20 cellular contexts compared by ENCODE assay signal in genomic region chr2:55672630-55673029, GRCh38. TPM values are rescaled to one million over a fixed set of nuclear protein-coding genes. Genes with fewer than 3 reads are reported as not detected.
A peak's percentile ranks its signal among the peaks of the same experiment; 100 is the strongest.
DNase-seq lines count a peak whose midpoint lies in the region; ATAC-seq, FAIRE-seq and TF ChIP-seq lines count a peak whose summit lies in the region.
"Had no signal": no experiment of that assay in that cellular context is flagged by ENCODE, and none has a peak within 500 bp of the region (broad histone marks: within the 10 kb centered on the region; RNA-seq: fewer than 3 reads in every experiment).

No MANE protein-coding gene starts in this region.

- no peak overlapping the region for H3K27ac ChIP-seq in mesenchymal stem cell (ENCODE audit: low read length, poor library complexity, severe bottlenecking)
- H3K27ac ChIP-seq in CD8-positive, alpha-beta T cell (ENCODE audit: low read depth, low read length) = no peak overlapping the region
- H3K27ac ChIP-seq in kidney (ENCODE audit: low read depth in 2 of 2, low read length in 2 of 2) = no peak overlapping the region

- H3K9ac ChIP-seq in mesenchymal stem cell (ENCODE audit: low read length) (peak overlapping the region; percentile 57), kidney (ENCODE audit: low read length in 2 of 2) (no peak overlapping the region)

- TF ChIP-seq CTCF in CD8-positive, alpha-beta T cell (IDR thresholded peaks at IDR 0.05) = no peak
- no peak for TF ChIP-seq CTCF in kidney (IDR thresholded peaks at IDR 0.05; ENCODE audit: borderline replicate concordance, extremely low read depth, insufficient read depth)

- no peak for FAIRE-seq in kidney (lab: Jason Lieb, UNC)
- FAIRE-seq: H1, HTR-8/SVneo had no signal

- H2BK12ac ChIP-seq in mesenchymal stem cell (ENCODE audit: low read length in 2 of 2) = no peak overlapping the region

- no peak overlapping the region for H3K23ac ChIP-seq in mesenchymal stem cell (ENCODE audit: low read length in 2 of 2)

- no peak overlapping the region for H3K4me3 Mint-ChIP-seq in CD8-positive, alpha-beta T cell

- H3K27me3 ChIP-seq in mesenchymal stem cell (ENCODE audit: control insufficient read depth in 1 of 2, insufficient read depth in 1 of 2, low read length in 2 of 2) = no peaks in the 10 kb centered on the region
- H3K27me3 ChIP-seq in CD8-positive, alpha-beta T cell (ENCODE audit: insufficient read depth, low read length) = no peaks in the 10 kb centered on the region
- H3K27me3 ChIP-seq: MG63 had no signal

- H2BK5ac ChIP-seq in mesenchymal stem cell (ENCODE audit: low read depth, low read length, poor library complexity, severe bottlenecking) = no peak overlapping the region

- H3K9me3 ChIP-seq in mesenchymal stem cell (ENCODE audit: control insufficient read depth, low read length) (no peaks in the 10 kb centered on the region), kidney (ENCODE audit: control insufficient read depth in 1 of 2, low read length in 2 of 2) (no peaks in the 10 kb centered on the region)
- H3K9me3 ChIP-seq in CD8-positive, alpha-beta T cell (ENCODE audit: low read length) = no peaks in the 10 kb centered on the region
- H3K9me3 ChIP-seq: MG63 had no signal

- no CpG with 5 or more reads among the region's 3 CpGs for WGBS in mesenchymal stem cell

- no peak for ATAC-seq in CD8-positive, alpha-beta T cell

- H3K4me2 ChIP-seq in mesenchymal stem cell (ENCODE audit: low read length, poor library complexity, severe bottlenecking) = no peak overlapping the region

- peaks cover 14 to 47% of the 10 kb centered on the region in 2 experiments for H3K36me3 ChIP-seq in mesenchymal stem cell (ENCODE audit: control insufficient read depth in 1 of 2, insufficient read depth in 2 of 2, low read depth in 1 of 2, low read length in 2 of 2)
- H3K36me3 ChIP-seq in CD8-positive, alpha-beta T cell (ENCODE audit: insufficient read depth, low read length) = peaks cover 9% of the 10 kb centered on the region
- no peaks in the 10 kb centered on the region for H3K36me3 ChIP-seq in kidney (ENCODE audit: control insufficient read depth in 1 of 2, insufficient read depth in 2 of 2, low read length in 2 of 2)

- no peaks in the 10 kb centered on the region for H3K4me1 Mint-ChIP-seq in CD8-positive, alpha-beta T cell (ENCODE audit: low read depth)

- no peaks in the 10 kb centered on the region for H3K27me3 Mint-ChIP-seq in CD8-positive, alpha-beta T cell (ENCODE audit: low read depth)

- peaks cover 5% of the 10 kb centered on the region for H3K79me1 ChIP-seq in mesenchymal stem cell (replicated peaks; ENCODE audit: low read length, poor library complexity, severe bottlenecking)

- DNase-seq in AG08395 (ENCODE audit: low spot score) (peak; percentile 18), HS-5 (ENCODE audit: low read depth) (peak; percentile 18), dedifferentiated amniotic fluid mesenchymal stem cell (ENCODE audit: extremely low spot score) (peak; percentile 47), mesenchymal stem cell (no peak), kidney (no peak), dermis blood vessel endothelial cell (no peak), NCI-H2107 treated with DMSO at 0.1 percent for 48 hours (lab: John Stamatoyannopoulos, UW; ENCODE audit: unreplicated experiment) (no peak)
- no peak for DNase-seq in CD8-positive, alpha-beta T cell
- DNase-seq: 8988T, AML-193, KBM-7, MG63, NCI-H1105, NCI-H187, NCI-H2171, NCI-H446 treated with DMSO at 0.1 percent for 48 hours, NCI-H748 treated with DMSO at 0.1 percent for 48 hours, SHP77 treated with DMSO at 0.1 percent for 48 hours had no signal

- POLR2A ChIA-PET in CD8-positive, alpha-beta T cell (lab: Charles Lee) = no interaction called here

- H4K8ac ChIP-seq in mesenchymal stem cell (ENCODE audit: low read length) = no peak overlapping the region

- H2AK5ac ChIP-seq in mesenchymal stem cell (ENCODE audit: low read length, severe bottlenecking) = no peak overlapping the region

- H3K27ac Mint-ChIP-seq in CD8-positive, alpha-beta T cell = no peak overlapping the region

- H3K4me3 ChIP-seq in mesenchymal stem cell (ENCODE audit: insufficient read depth in 1 of 2, low read depth in 1 of 2, low read length in 2 of 2) (no peak overlapping the region), kidney (ENCODE audit: low read length in 2 of 2) (no peak overlapping the region)
- no peak overlapping the region for H3K4me3 ChIP-seq in CD8-positive, alpha-beta T cell (ENCODE audit: low read depth, low read length)
- H3K4me3 ChIP-seq: MG63 had no signal

- H3K4ac ChIP-seq in mesenchymal stem cell (ENCODE audit: low read depth in 1 of 2, low read length in 2 of 2) = no peak overlapping the region

- H4K91ac ChIP-seq in mesenchymal stem cell (ENCODE audit: low read length) = no peak overlapping the region

- intact Hi-C loops in CD8-positive, alpha-beta T cell (cut with DNase I, micrococcal nuclease) = no loop called here
- intact Hi-C loops in kidney (cut with DNase I) = no loop called here

- H3K9me3 Mint-ChIP-seq in CD8-positive, alpha-beta T cell = no peaks in the 10 kb centered on the region

- H3K4me1 ChIP-seq in mesenchymal stem cell (ENCODE audit: control insufficient read depth, insufficient read depth, low read depth, low read length) (no peaks in the 10 kb centered on the region), kidney (ENCODE audit: control insufficient read depth in 1 of 2, insufficient read depth in 1 of 2, low read depth in 1 of 2, low read length in 2 of 2) (no peaks in the 10 kb centered on the region)
- no peaks in the 10 kb centered on the region for H3K4me1 ChIP-seq in CD8-positive, alpha-beta T cell (ENCODE audit: insufficient read depth, low read length)

- H3K18ac ChIP-seq in mesenchymal stem cell (ENCODE audit: low read depth in 1 of 2, low read length in 2 of 2) = no peak overlapping the region

- H3K36me3 Mint-ChIP-seq in CD8-positive, alpha-beta T cell = peaks cover 49% of the 10 kb centered on the region

- H2BK15ac ChIP-seq in mesenchymal stem cell (ENCODE audit: low read depth, poor library complexity, severe bottlenecking) = no peak overlapping the region

- no peak overlapping the region for H3K14ac ChIP-seq in mesenchymal stem cell (ENCODE audit: low read length in 2 of 2)

- no peak overlapping the region for H2BK120ac ChIP-seq in mesenchymal stem cell (ENCODE audit: low read depth, low read length)

- CTCF ChIA-PET in CD8-positive, alpha-beta T cell (lab: Charles Lee) = no interaction called here

- no peak overlapping the region for H2AFZ ChIP-seq in mesenchymal stem cell (ENCODE audit: low read depth, low read length)

RNA-seq across cellular contexts. Expression of gene PNPT1, which starts 21.0 kb away (rescaled TPM):
- polyA plus RNA-seq in mesenchymal stem cell (2013, experiment 1 of 2) = 7.7 TPM
- 7.5 TPM for polyA plus RNA-seq in mesenchymal stem cell (2013, experiment 2 of 2)
- total RNA-seq in CD8-positive, alpha-beta T cell = 10 to 100 TPM; 12.8 to 13.9 TPM
- total RNA-seq in kidney (19.8 TPM), dermis blood vessel endothelial cell (17.5 and 32.1 TPM in 2 replicates)
- polyA plus RNA-seq in kidney (ENCODE audit: insufficient read depth, low read depth, low replicate concordance) = 9.0 TPM

RNA-seq across cellular contexts. Expression of gene PPP4R3B, which starts 55.2 kb away (rescaled TPM):
- 21.6 TPM for polyA plus RNA-seq in mesenchymal stem cell (2013, experiment 1 of 2)
- 22.2 TPM for polyA plus RNA-seq in mesenchymal stem cell (2013, experiment 2 of 2)
- 10 to 100 TPM; 39.0 to 43.9 TPM for total RNA-seq in CD8-positive, alpha-beta T cell
- 66.0 TPM for total RNA-seq in kidney
- polyA plus RNA-seq in kidney (ENCODE audit: insufficient read depth, low read depth, low replicate concordance) = 24.0 TPM
- total RNA-seq in dermis blood vessel endothelial cell = 52.2 and 62.6 TPM in 2 replicates

Comparison
In these comparisons a context has a peak if more than half of its experiments do, and no peak if none do; other contexts are left out.
1. DNase-seq: peak in AG08395 (single experiment), HS-5 (single experiment) and dedifferentiated amniotic fluid mesenchymal stem cell (single experiment); none in mesenchymal stem cell (single experiment), CD8-positive, alpha-beta T cell (0 of 7), kidney (single experiment), dermis blood vessel endothelial cell (single experiment) and NCI-H2107 treated with DMSO at 0.1 percent for 48 hours (single experiment).